8 cellular contexts compared by ENCODE assay signal in the genomic region with DNA sequence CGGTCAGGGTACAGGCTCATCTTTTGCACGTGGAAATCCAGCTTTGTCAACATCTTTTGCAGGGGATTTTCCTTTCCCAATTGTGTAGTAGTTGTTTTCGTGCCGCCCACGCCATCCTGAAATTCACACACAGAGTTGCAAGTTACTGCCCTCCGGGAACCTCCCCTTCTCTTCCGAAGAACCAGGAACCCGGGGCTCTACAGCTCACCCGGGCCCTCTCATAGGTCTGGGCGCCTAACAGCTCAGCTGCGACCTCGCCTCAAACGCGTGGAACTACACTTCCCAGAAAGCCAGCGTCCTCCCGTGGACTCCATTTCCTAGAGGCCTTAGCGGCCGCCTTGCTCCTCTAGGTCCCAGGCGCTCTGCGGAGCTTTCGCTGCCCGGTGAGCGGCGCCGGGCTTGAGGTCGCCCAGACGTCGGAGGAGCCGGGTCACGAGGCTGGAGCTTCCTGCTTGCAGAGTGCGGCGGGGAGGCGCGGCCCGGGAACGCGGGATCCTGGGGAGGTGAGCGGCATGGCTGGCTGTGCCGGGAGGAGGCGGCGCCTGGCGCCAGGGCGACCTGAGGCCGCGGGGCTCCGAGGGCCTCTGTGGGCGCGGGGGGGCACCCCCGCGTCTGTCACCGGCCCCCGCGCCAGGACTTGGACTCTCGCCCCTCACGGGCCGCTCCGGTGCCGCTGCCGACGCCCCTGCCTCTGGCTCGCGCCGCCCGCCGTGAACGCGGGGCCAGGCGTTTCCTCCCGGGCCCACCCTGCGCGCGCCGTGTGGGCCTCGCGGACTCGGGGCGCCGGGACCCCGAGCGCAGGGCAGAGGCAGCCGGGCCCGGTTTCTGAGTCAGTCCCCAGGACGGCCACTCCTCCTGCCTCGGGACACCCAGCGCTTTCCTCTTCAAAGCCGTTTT. TPM values are rescaled to one million over a fixed set of nuclear protein-coding genes. Genes with fewer than 3 reads are reported as not detected.
A peak's percentile ranks its signal among the peaks of the same experiment; 100 is the strongest.
DNase-seq lines count a peak whose midpoint lies in the region; ATAC-seq and TF ChIP-seq lines count a peak whose summit lies in the region.

A gene (plus strand): TSS at position 329 of the 897 bp plus-strand sequence. CDS start 1,095 bp downstream, outside the sequence.

- no peaks in the 10 kb centered on the region for H3K9me3 ChIP-seq in fibroblast of lung (ENCODE audit: control insufficient read depth, insufficient read depth, low read depth, low read length)
- no peaks in the 10 kb centered on the region for H3K9me3 ChIP-seq in naive thymus-derived CD4-positive, alpha-beta T cell (ENCODE audit: control insufficient read depth in 2 of 3, low read length in 3 of 3)

- POLR2A ChIA-PET in naive thymus-derived CD4-positive, alpha-beta T cell (lab: Charles Lee) = interaction anchor here (0.6 to 1.9 kb wide), 8 partner anchors 36 to 729 kb away, joined by 3 to 29 read pairs (median 4); a partner anchor contains a TSS

- intact Hi-C loops in naive thymus-derived CD4-positive, alpha-beta T cell (cut with micrococcal nuclease) = loop anchor here (1.0 kb wide), 6 partner anchors 35 to 234 kb away; a partner anchor contains a TSS

- peak within 1 kb of the TSS; percentile 82 for H3K4me2 ChIP-seq in fibroblast of lung (ENCODE audit: extremely low read depth, insufficient read depth, low read length)

- H3K4me1 ChIP-seq in fibroblast of lung (ENCODE audit: control insufficient read depth, extremely low read depth, insufficient read depth, low read length) = no peaks in the 10 kb centered on the region
- peaks cover 5 to 6% of the 10 kb centered on the region in 2 donors for H3K4me1 ChIP-seq in naive thymus-derived CD4-positive, alpha-beta T cell (ENCODE audit: control insufficient read depth in 2 of 2, insufficient read depth in 2 of 2, low read length in 2 of 2)

- peak; percentile 51 for DNase-seq in DMS79 treated with DMSO at 0.1 percent for 48 hours (lab: John Stamatoyannopoulos, UW)
- DNase-seq in KG1 (lab: John Stamatoyannopoulos, UW) = peak; percentile 76
- DNase-seq in RPMI7951 (ENCODE audit: low read depth) = peak; percentile 91
- peak; percentile 56 to 67 for DNase-seq in activated T-helper 1 cell treated with anti-CD3 and anti-CD28 coated beads, Interleukin-2, amount 50 U/mL, for 16 hours (ENCODE audit: low read depth in 1 of 2, low spot score in 1 of 2)
- DNase-seq in fibroblast of lung (ENCODE audit: low read depth in 2 of 2) = peak; percentile 94 to 95
- DNase-seq in naive thymus-derived CD4-positive, alpha-beta T cell = peak; percentile 64 to 87 (median 81)

- H3K4me3 ChIP-seq in fibroblast of lung (replicated peaks in 1 of 4; ENCODE audit: control extremely low read depth in 1 of 4, insufficient read depth in 1 of 4, low read depth in 3 of 4, low read length in 4 of 4) = peak within 1 kb of the TSS; percentile 53 to 68 (median 60)
- H3K4me3 ChIP-seq in naive thymus-derived CD4-positive, alpha-beta T cell (ENCODE audit: low read length) = peak within 1 kb of the TSS; percentile 77

- CTCF ChIA-PET in naive thymus-derived CD4-positive, alpha-beta T cell (lab: Charles Lee) = interaction anchor here (1.1 to 2.0 kb wide), 3 partner anchors 15 to 200 kb away, joined by 3 to 19 read pairs (median 7); a partner anchor contains a TSS

- peak within 1 kb of the TSS; percentile 80 for H2AFZ ChIP-seq in fibroblast of lung (ENCODE audit: low read length)

- peaks cover 12% of the 10 kb centered on the region for H3K79me2 ChIP-seq in fibroblast of lung (ENCODE audit: control insufficient read depth, insufficient read depth, low read length)

- H3K9me3 Mint-ChIP-seq in naive thymus-derived CD4-positive, alpha-beta T cell = peaks cover 0 to 8% (median 0%) of the 10 kb centered on the region in 11 donors
- no peaks in the 10 kb centered on the region for H3K9me3 Mint-ChIP-seq in stimulated activated memory B cell treated with anti-CD40 and anti-IgM and Interleukin-4, amounts not matched to agents 10 μg/mL and 1 μg/mL and 100 μg/mL, for 72 hours

- H3K4me1 Mint-ChIP-seq in naive thymus-derived CD4-positive, alpha-beta T cell = peaks cover 22 to 34% (median 30%) of the 10 kb centered on the region in 7 donors
- H3K4me1 Mint-ChIP-seq in stimulated activated memory B cell treated with anti-CD40 and anti-IgM and Interleukin-4, amounts not matched to agents 10 μg/mL and 1 μg/mL and 100 μg/mL, for 72 hours = peaks cover 23% of the 10 kb centered on the region

- H3K27me3 Mint-ChIP-seq in naive thymus-derived CD4-positive, alpha-beta T cell = peaks cover 0 to 4% (median 2%) of the 10 kb centered on the region in 5 donors
- peaks cover 8% of the 10 kb centered on the region for H3K27me3 Mint-ChIP-seq in stimulated activated memory B cell treated with anti-CD40 and anti-IgM and Interleukin-4, amounts not matched to agents 10 μg/mL and 1 μg/mL and 100 μg/mL, for 72 hours

- H3K27ac ChIP-seq in fibroblast of lung (ENCODE audit: insufficient read depth, low read length) = peak within 1 kb of the TSS; percentile 63
- peak within 1 kb of the TSS; percentile 75 for H3K27ac ChIP-seq in naive thymus-derived CD4-positive, alpha-beta T cell (ENCODE audit: low read depth, low read length)

- H3K27me3 ChIP-seq in fibroblast of lung (ENCODE audit: control insufficient read depth, insufficient read depth, low read length) = no peaks in the 10 kb centered on the region
- H3K27me3 ChIP-seq in naive thymus-derived CD4-positive, alpha-beta T cell (ENCODE audit: control insufficient read depth in 2 of 2, insufficient read depth in 2 of 2, low read length in 2 of 2) = no peaks in the 10 kb centered on the region

- TF ChIP-seq CTCF in fibroblast of lung (conservative IDR thresholded peaks at IDR 0.05 in 1 of 2, IDR thresholded peaks at IDR 0.05 in 1 of 2; ENCODE audit: low read depth in 1 of 2, low read length in 2 of 2) = peak in 1 of 2 donors; percentile 30

- peak within 1 kb of the TSS; percentile 75 for H3K9ac ChIP-seq in fibroblast of lung (ENCODE audit: insufficient read depth, low read length)

- H3K36me3 Mint-ChIP-seq in naive thymus-derived CD4-positive, alpha-beta T cell = peaks cover 9 to 27% (median 26%) of the 10 kb centered on the region in 5 donors
- H3K36me3 Mint-ChIP-seq in stimulated activated memory B cell treated with anti-CD40 and anti-IgM and Interleukin-4, amounts not matched to agents 10 μg/mL and 1 μg/mL and 100 μg/mL, for 72 hours = peaks cover 16% of the 10 kb centered on the region

- no peaks in the 10 kb centered on the region for H4K20me1 ChIP-seq in fibroblast of lung (ENCODE audit: control insufficient read depth, extremely low read depth, insufficient read depth, low read length)

- H3K36me3 ChIP-seq in fibroblast of lung (ENCODE audit: control insufficient read depth, insufficient read depth, low read length) = peaks cover 2% of the 10 kb centered on the region
- H3K36me3 ChIP-seq in naive thymus-derived CD4-positive, alpha-beta T cell (ENCODE audit: control insufficient read depth in 2 of 3, insufficient read depth in 3 of 3, low read length in 3 of 3) = peaks cover 0 to 10% (median 0%) of the 10 kb centered on the region in 3 experiments

- peak within 1 kb of the TSS; percentile 85 to 95 (median 93) for H3K4me3 Mint-ChIP-seq in naive thymus-derived CD4-positive, alpha-beta T cell
- H3K4me3 Mint-ChIP-seq in stimulated activated memory B cell treated with anti-CD40 and anti-IgM and Interleukin-4, amounts not matched to agents 10 μg/mL and 1 μg/mL and 100 μg/mL, for 72 hours = peak within 1 kb of the TSS; percentile 80

- H3K27ac Mint-ChIP-seq in naive thymus-derived CD4-positive, alpha-beta T cell = peak within 1 kb of the TSS; percentile 71 to 95 (median 90)
- peak within 1 kb of the TSS; percentile 71 for H3K27ac Mint-ChIP-seq in stimulated activated memory B cell treated with anti-CD40 and anti-IgM and Interleukin-4, amounts not matched to agents 10 μg/mL and 1 μg/mL and 100 μg/mL, for 72 hours

- ATAC-seq in GM21737 (IDR thresholded peaks at IDR 0.05; ENCODE audit: unreplicated experiment) = peak; percentile 98
- peak; percentile 98 for ATAC-seq in naive thymus-derived CD4-positive, alpha-beta T cell
- ATAC-seq in stimulated activated memory B cell treated with anti-CD40 and anti-IgM and Interleukin-4, amounts not matched to agents 10 μg/mL and 1 μg/mL and 100 μg/mL, for 72 hours = peak; percentile 99

RNA-seq across cellular contexts. Expression of the gene that starts here (rescaled TPM):
- total RNA-seq in RPMI7951 (2014; rRNA removed; shearing (Covaris generic)) = 2.6 and 6.1 TPM in 2 replicates
- 8.2 and 9.4 TPM in 2 replicates for total RNA-seq in fibroblast of lung
- 4.4 and 6.1 TPM in 2 replicates for polyA plus RNA-seq in fibroblast of lung
- polyA plus RNA-seq in fibroblast of lung (2012) = 2.8 and 2.9 TPM in 2 replicates
- not detected in 2 replicates for polyA minus RNA-seq in fibroblast of lung (ENCODE audit: low replicate concordance)
- 10 to 100 TPM; 12.3 to 36.7 (median 14.4) TPM for total RNA-seq in naive thymus-derived CD4-positive, alpha-beta T cell
- 1 to 10 TPM; 5.8 to 6.2 TPM for polyA plus RNA-seq in naive thymus-derived CD4-positive, alpha-beta T cell

Comparison
In these comparisons a context has a peak if more than half of its experiments do, and no peak if none do; other contexts are left out.
1. Peak in every context shown above with its lines: DNase-seq, ATAC-seq, H3K4me3 ChIP-seq and H3K27ac ChIP-seq.